Comparison of ENCODE assay signal across 8 cellular contexts in genomic region chr14:31024577-31025334, GRCh38. TPM values are rescaled to one million over a fixed set of nuclear protein-coding genes. Genes with fewer than 3 reads are reported as not detected.
A peak's percentile ranks its signal among the peaks of the same experiment; 100 is the strongest.
DNase-seq lines count a peak whose midpoint lies in the region; ATAC-seq, FAIRE-seq and TF ChIP-seq lines count a peak whose summit lies in the region.

No MANE protein-coding gene starts in this region.

- peak overlapping the region; percentile 83 for H3K27ac Mint-ChIP-seq in HFFc6

- in situ Hi-C loops in ACHN (cut with HindIII; ENCODE audit: low pct_ligation_motif_present, low pct_unique_long_range_greater_than_20kb, low sequenced_read_pairs), result no loop called here

- H3K4me3 ChIP-seq in thoracic aorta, result peak overlapping the region; percentile 99

- H3K36me3 ChIP-seq in thoracic aorta, result no peaks in the 10 kb centered on the region

- H3K27ac ChIP-seq in angular gyrus (ENCODE audit: low read depth, low read length), result peak overlapping the region; percentile 75
- H3K27ac ChIP-seq in thoracic aorta, result peak overlapping the region; percentile 94 to 100

- no peaks in the 10 kb centered on the region for H3K27me3 Mint-ChIP-seq in HFFc6 (ENCODE audit: insufficient read depth)

- ATAC-seq in thoracic aorta (ENCODE audit: insufficient number of reproducible peaks, low FRiP score, low read depth), result no peak
- no peak for ATAC-seq in HG02571 (IDR thresholded peaks at IDR 0.05; ENCODE audit: unreplicated experiment)

- peak overlapping the region; percentile 92 for H3K4me3 Mint-ChIP-seq in HFFc6

- no peaks in the 10 kb centered on the region for H3K27me3 ChIP-seq in thoracic aorta (replicated peaks; ENCODE audit: insufficient read depth)

- FAIRE-seq in RCC 7860 (lab: Jason Lieb, UNC), result no peak

- H3K36me3 Mint-ChIP-seq in HFFc6 (ENCODE audit: low read depth), result peaks cover 20% of the 10 kb centered on the region

- DNase-seq in ACHN (peak; percentile 36), HFFc6 (peak; percentile 25), left kidney (ENCODE audit: low read depth, low spot score) (peak; percentile 12), thoracic aorta (ENCODE audit: low spot score) (no peak), RCC 7860 (ENCODE audit: low spot score) (no peak)
- DNase-seq in stimulated activated CD4-positive, alpha-beta T cell treated with anti-CD3 and anti-CD28 coated beads, Interleukin-2, amount 100 ng/mL, for 48 hours, result no peak

- no peak for TF ChIP-seq CTCF in HFFc6 (IDR thresholded peaks at IDR 0.05)
- TF ChIP-seq CTCF in thoracic aorta (IDR thresholded peaks at IDR 0.05), result no peak

- H3K9me3 ChIP-seq in thoracic aorta, result no peaks in the 10 kb centered on the region

- H3K4me1 Mint-ChIP-seq in HFFc6 (ENCODE audit: low read depth), result peaks cover 46% of the 10 kb centered on the region

- H3K9me3 Mint-ChIP-seq in HFFc6, result no peaks in the 10 kb centered on the region

- H3K4me1 ChIP-seq in thoracic aorta (ENCODE audit: control insufficient read depth in 1 of 2, low read depth in 2 of 2), result peaks cover 15 to 40% of the 10 kb centered on the region in 2 donors

RNA-seq across cellular contexts. Expression of gene AP4S1, which starts 0.7 kb away (rescaled TPM):
- total RNA-seq in HFFc6 (2021; fragmentation: NEBNext Ultra II Directional; extraction: Animal tissue kit (Norgen Biotek cat#: 25700)), result 10 to 100 TPM in 1 of 6 experiments, 1 to 10 TPM in 5; 6.5 to 10.0 (median 7.5) TPM
- total RNA-seq in thoracic aorta, result 10 to 100 TPM in 1 of 2 donors, 1 to 10 TPM in 1; 6.0 to 14.9 TPM

RNA-seq across cellular contexts. Expression of gene STRN3, which starts 1.4 kb away (rescaled TPM):
- total RNA-seq in HFFc6 (2021; fragmentation: NEBNext Ultra II Directional; extraction: Animal tissue kit (Norgen Biotek cat#: 25700)), result 10 to 100 TPM; 34.5 to 40.6 (median 38.6) TPM
- 10 to 100 TPM; 39.5 to 41.2 TPM for total RNA-seq in thoracic aorta

Comparison
In these comparisons a context has a peak if more than half of its experiments do, and no peak if none do; other contexts are left out.
1. DNase-seq: peak in ACHN (single experiment), HFFc6 (single experiment) and left kidney (single experiment); none in thoracic aorta (single experiment), RCC 7860 (single experiment) and stimulated activated CD4-positive, alpha-beta T cell treated with anti-CD3 and anti-CD28 coated beads, Interleukin-2, amount 100 ng/mL, for 48 hours (0 of 2).